Comparison of ENCODE assay signal across 8 cellular contexts in the genomic region with DNA sequence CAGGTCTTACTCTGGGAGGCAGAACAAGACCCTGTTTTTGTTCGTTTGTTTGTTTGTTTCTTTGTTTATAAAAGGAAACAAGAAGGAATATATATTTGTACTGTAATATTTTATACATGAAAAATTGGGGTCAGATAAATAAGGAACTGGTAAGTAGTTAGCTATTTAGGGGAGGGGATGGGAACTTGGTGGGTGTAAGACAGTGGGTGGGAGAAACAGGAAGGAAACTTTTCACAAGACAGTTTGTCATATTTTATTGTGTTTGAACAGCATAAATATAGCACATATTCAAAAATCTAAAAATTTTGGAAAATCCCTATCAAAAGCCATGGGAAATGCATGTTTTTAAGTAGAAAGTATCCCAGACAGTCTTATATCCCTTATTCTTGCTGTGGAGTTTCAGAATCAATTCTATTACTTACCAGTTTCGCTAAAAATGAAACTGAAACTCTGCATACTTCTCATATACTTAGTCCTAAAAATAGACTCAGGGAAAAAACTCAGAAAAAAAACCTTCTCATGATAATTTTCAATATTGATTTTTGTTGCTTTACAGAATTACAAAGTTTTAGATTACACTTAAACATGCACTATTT. TPM values are rescaled to one million over a fixed set of nuclear protein-coding genes. Genes with fewer than 3 reads are reported as not detected.
A peak's percentile ranks its signal among the peaks of the same experiment; 100 is the strongest.
DNase-seq lines count a peak whose midpoint lies in the region; ATAC-seq and TF ChIP-seq lines count a peak whose summit lies in the region.

No MANE protein-coding gene starts in this region.

- H3F3A ChIP-seq in Loucy (ENCODE audit: low read depth): peaks cover 13% of the 10 kb centered on the region

- H3K4me2 ChIP-seq in Loucy (ENCODE audit: low read depth, low read length, poor library complexity, severe bottlenecking): peak overlapping the region; percentile 91

- H3K4me1 ChIP-seq in Loucy (ENCODE audit: insufficient read depth, low read length, poor library complexity, severe bottlenecking): peaks cover 34% of the 10 kb centered on the region

- H3K9me3 ChIP-seq in Loucy (ENCODE audit: insufficient read depth, low read depth, low read length): peaks cover 20% of the 10 kb centered on the region

- TF ChIP-seq CTCF in Loucy (conservative IDR thresholded peaks at IDR 0.05; ENCODE audit: low read length) (no peak), fibroblast of villous mesenchyme (IDR thresholded peaks at IDR 0.05; ENCODE audit: insufficient read depth, low read depth, low read length) (no peak)

- H3K4me3 ChIP-seq in Loucy (ENCODE audit: low read length, poor library complexity, severe bottlenecking) (peak overlapping the region; percentile 72), fibroblast of villous mesenchyme (ENCODE audit: low read depth, low read length) (peak overlapping the region; percentile 10)

- no peaks in the 10 kb centered on the region for H3K9me2 ChIP-seq in Loucy (replicated peaks; ENCODE audit: low read depth, low read length)

- no peak overlapping the region for H3K27ac ChIP-seq in substantia nigra (ENCODE audit: low read depth, low read length, poor library complexity, severe bottlenecking)

- H3K36me3 ChIP-seq in Loucy (ENCODE audit: insufficient read depth, low read length): no peaks in the 10 kb centered on the region

- peak overlapping the region; percentile 87; the same call in 1 of the 2 replicates for H2AFZ ChIP-seq in Loucy (ENCODE audit: low read length)

- no peaks in the 10 kb centered on the region for H4K20me1 ChIP-seq in Loucy (ENCODE audit: insufficient read depth, low read length, poor library complexity, severe bottlenecking)

- H3K79me2 ChIP-seq in Loucy (ENCODE audit: insufficient read depth, low read length): no peaks in the 10 kb centered on the region

- peak; percentile 73 for ATAC-seq in GM21423 (IDR thresholded peaks at IDR 0.05; ENCODE audit: unreplicated experiment)

- H3K27me3 ChIP-seq in Loucy (ENCODE audit: insufficient read depth, low read length, poor library complexity, severe bottlenecking): no peaks in the 10 kb centered on the region

- peak overlapping the region; percentile 70 for H3K9ac ChIP-seq in Loucy (ENCODE audit: low read depth, low read length, poor library complexity, severe bottlenecking)

- DNase-seq in DMS53 treated with DMSO at 0.1 percent for 48 hours (lab: John Stamatoyannopoulos, UW; ENCODE audit: unreplicated experiment): peak; percentile 16
- no peak for DNase-seq in fibroblast of villous mesenchyme (ENCODE audit: low read depth)
- DNase-seq in putamen (ENCODE audit: low spot score): no peak
- no peak for DNase-seq in NCI-H1048 (lab: John Stamatoyannopoulos, UW)
- DNase-seq in substantia nigra (lab: John Stamatoyannopoulos, UW): no peak
- DNase-seq in NCI-H187 (lab: John Stamatoyannopoulos, UW): no peak

RNA-seq across cellular contexts. Expression of a gene that starts 22.3 kb away (rescaled TPM):
- 0.32 TPM in 1 of 2 replicates, not detected in the other for total RNA-seq in fibroblast of villous mesenchyme
